16 cellular contexts compared by ENCODE assay signal in the genomic region with DNA sequence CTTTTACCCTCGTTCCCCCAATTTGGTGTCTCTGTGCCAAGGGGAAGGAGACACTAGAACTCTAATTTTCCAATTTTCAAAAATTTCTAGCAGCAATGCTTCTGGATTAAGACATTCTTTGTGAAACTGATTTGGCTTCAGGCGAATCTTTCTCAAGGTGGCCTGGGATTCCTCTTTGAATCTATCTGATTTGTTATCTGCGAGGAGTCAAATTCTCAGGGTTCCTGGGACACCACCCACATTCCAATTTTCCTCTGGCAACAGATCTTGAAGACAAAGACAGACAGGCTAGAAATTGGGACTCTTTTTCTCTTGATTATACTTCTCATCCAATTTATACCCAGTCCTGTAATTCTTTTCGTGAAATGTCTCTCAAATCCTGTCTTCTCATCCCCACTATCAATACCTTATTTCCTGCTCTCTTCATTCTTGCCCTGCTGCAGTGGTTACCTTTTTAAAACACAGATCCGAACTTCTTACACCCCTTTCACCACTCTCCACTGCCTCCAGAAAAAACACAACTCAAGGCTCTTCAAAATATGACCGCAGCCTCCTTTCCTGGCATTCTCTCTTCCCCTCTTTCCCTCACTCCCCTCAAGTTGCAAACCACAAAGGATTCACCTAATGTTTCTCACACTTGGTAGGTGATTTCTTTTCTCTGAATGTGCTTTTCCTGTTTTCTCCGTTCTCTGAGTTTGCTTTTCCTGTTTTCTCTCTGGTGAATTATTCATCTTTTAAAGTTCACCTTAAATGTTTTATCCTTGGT. TPM values are rescaled to one million over a fixed set of nuclear protein-coding genes. Genes with fewer than 3 reads are reported as not detected.
A peak's percentile ranks its signal among the peaks of the same experiment; 100 is the strongest.
DNase-seq lines count a peak whose midpoint lies in the region; ATAC-seq and TF ChIP-seq lines count a peak whose summit lies in the region.
"Had no signal": no experiment of that assay in that cellular context is flagged by ENCODE, and none has a peak within 500 bp of the region (broad histone marks: within the 10 kb centered on the region; RNA-seq: fewer than 3 reads in every experiment).

No MANE protein-coding gene starts in this region.

- H3K4me3 ChIP-seq in NT2/D1 (ENCODE audit: insufficient read length, low read depth) (no peak overlapping the region), hepatocyte (no peak overlapping the region)
- H3K4me3 ChIP-seq: cardiac muscle cell, ovary, PC-9, testis had no signal

- no peaks in the 10 kb centered on the region for H3K27me3 ChIP-seq in NT2/D1 (ENCODE audit: insufficient read depth, insufficient read length)
- H3K27me3 ChIP-seq in hepatocyte = no peaks in the 10 kb centered on the region
- H3K27me3 ChIP-seq: cardiac muscle cell, foreskin keratinocyte, ovary, testis had no signal

- DNase-seq in activated naive CD8-positive, alpha-beta T cell treated with anti-CD3 and anti-CD28 coated beads, Interleukin-2, amount 10 ng/mL, durations not matched to agents 7 days and 5 days = no peak
- DNase-seq in activated naive CD8-positive, alpha-beta T cell treated with anti-CD3 and anti-CD28 coated beads for 36 hours = no peak
- DNase-seq in NT2/D1 (ENCODE audit: low read depth, low spot score) (no peak), hepatocyte (ENCODE audit: low spot score) (no peak), type B pancreatic cell (ENCODE audit: extremely low spot score, unreplicated experiment) (no peak), D341Med (ENCODE audit: low spot score) (no peak)
- DNase-seq: foreskin keratinocyte, midbrain, NCI-H1105, NCI-H2227 treated with DMSO at 0.1 percent for 48 hours, ovary, PC-9, testis had no signal

- peaks cover 13% of the 10 kb centered on the region for H4K20me1 ChIP-seq in hepatocyte (ENCODE audit: insufficient read depth, poor library complexity, severe bottlenecking)

- WGBS in hepatocyte (ENCODE audit: low lambda C conversion rate, missing lambda C conversion rate) = 63% methylated on average over 7 of the region's 7 CpGs

- TF ChIP-seq CTCF in hepatocyte (IDR thresholded peaks at IDR 0.05; ENCODE audit: poor library complexity) = no peak
- no peak for TF ChIP-seq CTCF in type B pancreatic cell (conservative IDR thresholded peaks at IDR 0.05)

- peaks cover 45% of the 10 kb centered on the region for H3K4me1 Mint-ChIP-seq in activated naive CD8-positive, alpha-beta T cell treated with anti-CD3 and anti-CD28 coated beads, Interleukin-2, amount 10 ng/mL, durations not matched to agents 7 days and 5 days
- peaks cover 35% of the 10 kb centered on the region for H3K4me1 Mint-ChIP-seq in activated naive CD8-positive, alpha-beta T cell treated with anti-CD3 and anti-CD28 coated beads for 36 hours
- H3K4me1 Mint-ChIP-seq in type B pancreatic cell (ENCODE audit: unreplicated experiment) = peaks cover 26% of the 10 kb centered on the region

- peak overlapping the region; percentile 4 for H3K27ac ChIP-seq in hepatocyte
- H3K27ac ChIP-seq: cardiac muscle cell, foreskin keratinocyte, ovary, PC-9, testis had no signal

- H3K79me2 ChIP-seq in hepatocyte = peaks cover 20% of the 10 kb centered on the region

- H3K27me3 Mint-ChIP-seq in activated naive CD8-positive, alpha-beta T cell treated with anti-CD3 and anti-CD28 coated beads, Interleukin-2, amount 10 ng/mL, durations not matched to agents 7 days and 5 days = peaks cover 3% of the 10 kb centered on the region
- peaks cover 11% of the 10 kb centered on the region for H3K27me3 Mint-ChIP-seq in activated naive CD8-positive, alpha-beta T cell treated with anti-CD3 and anti-CD28 coated beads for 36 hours
- H3K27me3 Mint-ChIP-seq in type B pancreatic cell = peaks cover 12% of the 10 kb centered on the region

- peak overlapping the region; percentile 32 for H3K27ac Mint-ChIP-seq in activated naive CD8-positive, alpha-beta T cell treated with anti-CD3 and anti-CD28 coated beads, Interleukin-2, amount 10 ng/mL, durations not matched to agents 7 days and 5 days
- no peak overlapping the region for H3K27ac Mint-ChIP-seq in activated naive CD8-positive, alpha-beta T cell treated with anti-CD3 and anti-CD28 coated beads for 36 hours
- peak overlapping the region; percentile 20 for H3K27ac Mint-ChIP-seq in type B pancreatic cell

- H3K4me3 Mint-ChIP-seq in activated naive CD8-positive, alpha-beta T cell treated with anti-CD3 and anti-CD28 coated beads, Interleukin-2, amount 10 ng/mL, durations not matched to agents 7 days and 5 days = peak overlapping the region; percentile 10
- H3K4me3 Mint-ChIP-seq in activated naive CD8-positive, alpha-beta T cell treated with anti-CD3 and anti-CD28 coated beads for 36 hours = no peak overlapping the region
- H3K4me3 Mint-ChIP-seq in type B pancreatic cell = peak overlapping the region; percentile 53

- H3K36me3 ChIP-seq in NT2/D1 (ENCODE audit: insufficient read depth, insufficient read length, low read length) = peaks cover 4% of the 10 kb centered on the region
- H3K36me3 ChIP-seq in hepatocyte (replicated peaks; ENCODE audit: insufficient read depth, low read depth) = no peaks in the 10 kb centered on the region
- H3K36me3 ChIP-seq: cardiac muscle cell, ovary had no signal

- H3K9me2 ChIP-seq in hepatocyte (replicated peaks; ENCODE audit: insufficient read depth) = no peaks in the 10 kb centered on the region

- H3K4me1 ChIP-seq in NT2/D1 (ENCODE audit: insufficient read depth, insufficient read length) = no peaks in the 10 kb centered on the region
- H3K4me1 ChIP-seq in hepatocyte (ENCODE audit: insufficient read depth) = peaks cover 25% of the 10 kb centered on the region

- H3K9ac ChIP-seq in NT2/D1 (ENCODE audit: insufficient read length, low read depth) = peak overlapping the region; percentile 23

- no peak for ATAC-seq in activated naive CD8-positive, alpha-beta T cell treated with anti-CD3 and anti-CD28 coated beads, Interleukin-2, amount 10 ng/mL, durations not matched to agents 7 days and 5 days (ENCODE audit: low read depth)
- ATAC-seq in GM18498 (IDR thresholded peaks at IDR 0.05; ENCODE audit: unreplicated experiment) (no peak), GM18511 (IDR thresholded peaks at IDR 0.05; ENCODE audit: unreplicated experiment) (no peak)
- ATAC-seq: foreskin keratinocyte had no signal

- peaks cover 7% of the 10 kb centered on the region for H3K36me3 Mint-ChIP-seq in activated naive CD8-positive, alpha-beta T cell treated with anti-CD3 and anti-CD28 coated beads, Interleukin-2, amount 10 ng/mL, durations not matched to agents 7 days and 5 days
- peaks cover 8% of the 10 kb centered on the region for H3K36me3 Mint-ChIP-seq in activated naive CD8-positive, alpha-beta T cell treated with anti-CD3 and anti-CD28 coated beads for 36 hours
- H3K36me3 Mint-ChIP-seq in type B pancreatic cell = peaks cover 7% of the 10 kb centered on the region

- no peaks in the 10 kb centered on the region for H3K9me3 Mint-ChIP-seq in activated naive CD8-positive, alpha-beta T cell treated with anti-CD3 and anti-CD28 coated beads, Interleukin-2, amount 10 ng/mL, durations not matched to agents 7 days and 5 days
- peaks cover 4% of the 10 kb centered on the region for H3K9me3 Mint-ChIP-seq in activated naive CD8-positive, alpha-beta T cell treated with anti-CD3 and anti-CD28 coated beads for 36 hours
- no peaks in the 10 kb centered on the region for H3K9me3 Mint-ChIP-seq in type B pancreatic cell

- H3K4me2 ChIP-seq in hepatocyte = no peak overlapping the region
- H3K4me2 ChIP-seq: PC-9 had no signal

- H3K9me3 ChIP-seq in NT2/D1 (ENCODE audit: insufficient read depth, low read length) (no peaks in the 10 kb centered on the region), hepatocyte (ENCODE audit: low read depth) (no peaks in the 10 kb centered on the region)
- H3K9me3 ChIP-seq: ovary, testis had no signal

- H2AFZ ChIP-seq in hepatocyte = peak overlapping the region; percentile 29
- H2AFZ ChIP-seq: PC-9 had no signal

- POLR2A ChIA-PET in activated naive CD8-positive, alpha-beta T cell treated with anti-CD3 and anti-CD28 coated beads, Interleukin-2, amount 10 ng/mL, durations not matched to agents 7 days and 5 days (lab: Charles Lee) = no interaction called here

RNA-seq across cellular contexts. Expression of a gene that starts 2.7 kb away (rescaled TPM):
- total RNA-seq in activated naive CD8-positive, alpha-beta T cell treated with anti-CD3 and anti-CD28 coated beads, Interleukin-2, amount 10 ng/mL, durations not matched to agents 7 days and 5 days = 1 to 10 TPM; 8.5 to 9.3 TPM
- 10 to 100 TPM; 15.9 to 17.3 TPM for total RNA-seq in activated naive CD8-positive, alpha-beta T cell treated with anti-CD3 and anti-CD28 coated beads for 36 hours
- 147 and 176 TPM in 2 replicates for total RNA-seq in hepatocyte
- 202 and 245 TPM in 2 replicates for polyA plus RNA-seq in hepatocyte
- total RNA-seq in type B pancreatic cell (ENCODE audit: low replicate concordance) = 93.8 and 103 TPM in 2 replicates
